In the genomic region with DNA sequence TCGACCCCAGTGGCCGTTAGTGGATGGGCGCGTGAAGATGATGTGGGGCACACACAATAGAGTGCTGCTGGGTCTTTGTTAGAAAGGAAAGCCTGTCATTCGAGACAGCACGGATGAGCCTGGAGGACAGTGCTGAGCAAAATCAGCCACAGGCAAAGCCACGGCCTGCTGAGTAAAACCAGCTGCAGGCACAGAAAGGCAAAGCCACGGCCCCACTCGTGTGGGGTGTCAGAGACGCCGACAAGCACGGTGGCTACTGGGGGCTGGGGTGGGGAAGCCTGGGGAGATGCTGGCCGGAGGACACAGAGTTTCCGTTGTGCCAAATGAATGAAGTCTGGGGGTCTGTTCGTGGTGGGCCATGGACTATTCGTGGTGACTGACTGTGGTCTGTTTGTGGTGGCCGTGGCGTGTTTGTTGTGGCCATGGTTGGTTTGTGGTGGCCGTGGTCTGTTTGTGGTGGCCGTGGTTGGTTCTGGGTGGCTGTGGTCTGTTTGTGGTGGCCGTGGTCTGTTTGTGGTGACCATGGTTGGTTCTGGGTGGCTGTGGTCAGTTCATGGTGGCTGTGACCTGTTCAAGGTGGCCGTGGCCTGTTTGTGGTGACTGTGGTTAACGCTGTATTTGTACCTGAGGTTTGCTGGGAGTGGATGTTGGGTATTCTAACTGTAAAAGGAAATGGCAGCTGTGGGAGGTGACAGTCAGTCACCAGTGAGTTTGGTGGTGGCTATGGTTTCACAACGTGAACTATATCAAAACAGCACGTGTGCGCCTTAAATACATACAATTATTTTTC, we compare ENCODE assay signal across 20 cellular contexts. TPM values are rescaled to one million over a fixed set of nuclear protein-coding genes. Genes with fewer than 3 reads are reported as not detected.
DNase-seq lines count a peak whose midpoint lies in the region; ATAC-seq, FAIRE-seq and TF ChIP-seq lines count a peak whose summit lies in the region.
"Had no signal": no experiment of that assay in that cellular context is flagged by ENCODE, and none has a peak within 500 bp of the region (broad histone marks: within the 10 kb centered on the region; RNA-seq: fewer than 3 reads in every experiment).

No MANE protein-coding gene starts in this region.

- H2BK120ac ChIP-seq in H1 (replicated peaks; ENCODE audit: low read depth, low read length) = no peak overlapping the region

- peaks cover 33 to 78% (median 71%) of the 10 kb centered on the region in 10 experiments for H3K4me1 ChIP-seq in BLaER1 treated with 17β-estradiol and CSF1 and Interleukin-3, amounts not matched to agents 10 nM and 100 nM
- H3K4me1 ChIP-seq in CD8-positive, alpha-beta T cell (ENCODE audit: insufficient read depth, low read length) = peaks cover 13% of the 10 kb centered on the region
- H3K4me1 ChIP-seq in H1 (replicated peaks in 1 of 4; ENCODE audit: control insufficient read depth in 3 of 4, insufficient read depth in 4 of 4, low read length in 3 of 4) (peaks cover 0 to 4% (median 1%) of the 10 kb centered on the region in 4 experiments; a peak in 1 of 7 replicates), heart left ventricle (peaks cover 8 to 42% (median 28%) of the 10 kb centered on the region in 12 donors), right atrium auricular region (peaks cover 0 to 32% of the 10 kb centered on the region in 2 donors)

- peaks cover 1% of the 10 kb centered on the region for H3K36me3 Mint-ChIP-seq in CD8-positive, alpha-beta T cell
- no peaks in the 10 kb centered on the region for H3K36me3 Mint-ChIP-seq in activated CD4-positive, alpha-beta memory T cell treated with anti-CD3 and anti-CD28 coated beads, Interleukin-2, amount 10 ng/mL, durations not matched to agents 7 days and 5 days (ENCODE audit: low read depth)
- peaks cover 4% of the 10 kb centered on the region for H3K36me3 Mint-ChIP-seq in type B pancreatic cell

- 91% methylated on average over 26 of the region's 26 CpGs; no CpG with 5 or more reads in 1 of the 2 experiments for WGBS in H1 (ENCODE audit: extremely low coverage in 1 of 2, insufficient coverage in 1 of 2, insufficient read length in 1 of 2, insufficient replicate concordance in 2 of 2, low coverage in 1 of 2, low lambda C conversion rate in 2 of 2, missing lambda C conversion rate in 1 of 2), 2 experiments
- 84 to 95% (median 89%) methylated on average over 26 of the region's 26 CpGs for WGBS in heart left ventricle, 4 donors

- no peak overlapping the region for H4K5ac ChIP-seq in H1 (ENCODE audit: insufficient read length, low read depth, low read length)

- H4K20me1 ChIP-seq in BLaER1 treated with 17β-estradiol and CSF1 and Interleukin-3, amounts not matched to agents 10 nM and 100 nM = peaks cover 0 to 60% (median 13%) of the 10 kb centered on the region in 11 experiments; a peak in 11 of 22 replicates
- H4K20me1 ChIP-seq in H1 (replicated peaks in 1 of 2; ENCODE audit: control insufficient read depth in 1 of 2, insufficient read depth in 2 of 2, low read length in 2 of 2) = peaks cover 2% of the 10 kb centered on the region in 2 experiments

- POLR2A ChIA-PET in CD8-positive, alpha-beta T cell (lab: Charles Lee) = no interaction called here
- POLR2A ChIA-PET in activated CD4-positive, alpha-beta memory T cell treated with anti-CD3 and anti-CD28 coated beads, Interleukin-2, amount 10 ng/mL, durations not matched to agents 7 days and 5 days (lab: Charles Lee) = no interaction called here
- POLR2A ChIA-PET in H1 (lab: Charles Lee; ENCODE audit: partially characterized antibody) = no interaction called here

- no peak overlapping the region for H2BK15ac ChIP-seq in H1 (ENCODE audit: low read length)

- no peak for TF ChIP-seq EP300 in H1 (IDR thresholded peaks at IDR 0.05; ENCODE audit: borderline replicate concordance in 1 of 2, low read depth in 2 of 2, low read length in 2 of 2)

- H3K18ac ChIP-seq in H1 (ENCODE audit: extremely low read depth, low read length) = no peak overlapping the region

- H4K8ac ChIP-seq in H1 (ENCODE audit: extremely low read depth, insufficient read depth, low read length) = peak overlapping the region; percentile 12; the same call in 1 of the 2 replicates

- H3K14ac ChIP-seq in H1 (ENCODE audit: insufficient read length) = no peak overlapping the region

- no peaks in the 10 kb centered on the region for H3K27me3 Mint-ChIP-seq in CD8-positive, alpha-beta T cell (ENCODE audit: low read depth)
- no peaks in the 10 kb centered on the region for H3K27me3 Mint-ChIP-seq in activated CD4-positive, alpha-beta memory T cell treated with anti-CD3 and anti-CD28 coated beads, Interleukin-2, amount 10 ng/mL, durations not matched to agents 7 days and 5 days
- H3K27me3 Mint-ChIP-seq in type B pancreatic cell = no peaks in the 10 kb centered on the region
- H3K27me3 Mint-ChIP-seq: B cell had no signal

- no peak overlapping the region for H3K56ac ChIP-seq in H1 (replicated peaks; ENCODE audit: insufficient read length, low read depth, low read length)

- DNase-seq in CD8-positive, alpha-beta T cell = peak in 1 of 7 experiments; percentile 53
- DNase-seq in activated CD4-positive, alpha-beta memory T cell treated with anti-CD3 and anti-CD28 coated beads, Interleukin-2, amount 10 ng/mL, durations not matched to agents 7 days and 5 days = peak; percentile 20
- DNase-seq in H1 (ENCODE audit: low read depth in 1 of 2, low spot score in 2 of 2) (no peak), heart left ventricle (no peak), type B pancreatic cell (ENCODE audit: extremely low spot score, unreplicated experiment) (no peak), right atrium auricular region (ENCODE audit: low spot score) (no peak)
- DNase-seq: cortex of kidney, DMS53, esophagus squamous epithelium, mesenchymal stem cell, NCI-H1694, NCI-H510A, SJCRH30, thyroid gland had no signal

- FAIRE-seq in H1 (lab: Jason Lieb, UNC) = no peak
- FAIRE-seq: kidney had no signal

- H3K27me3 ChIP-seq in BLaER1 treated with 17β-estradiol and CSF1 and Interleukin-3, amounts not matched to agents 10 nM and 100 nM = peaks cover 31 to 93% (median 78%) of the 10 kb centered on the region in 11 experiments
- no peaks in the 10 kb centered on the region for H3K27me3 ChIP-seq in CD8-positive, alpha-beta T cell (ENCODE audit: insufficient read depth, low read length)
- H3K27me3 ChIP-seq in H1 (replicated peaks in 1 of 4; ENCODE audit: control insufficient read depth in 3 of 4, extremely low read depth in 1 of 4, insufficient read depth in 3 of 4, low read length in 3 of 4) (no peaks in the 10 kb centered on the region), heart left ventricle (peaks cover 0 to 13% (median 0%) of the 10 kb centered on the region in 9 donors), right atrium auricular region (no peaks in the 10 kb centered on the region)
- H3K27me3 ChIP-seq: SJCRH30, thyroid gland had no signal

- H3K4me2 ChIP-seq in BLaER1 treated with 17β-estradiol and CSF1 and Interleukin-3, amounts not matched to agents 10 nM and 100 nM = peak overlapping the region; percentile 33 to 91 (median 79); a peak in 20 of 22 replicates
- H3K4me2 ChIP-seq in H1 (ENCODE audit: insufficient read depth in 1 of 2, low read depth in 2 of 2, low read length in 2 of 2) = no peak overlapping the region
- H3K4me2 ChIP-seq: KMS-11 had no signal

- no peaks in the 10 kb centered on the region for H3K9me3 Mint-ChIP-seq in CD8-positive, alpha-beta T cell
- H3K9me3 Mint-ChIP-seq in activated CD4-positive, alpha-beta memory T cell treated with anti-CD3 and anti-CD28 coated beads, Interleukin-2, amount 10 ng/mL, durations not matched to agents 7 days and 5 days = peaks cover 5% of the 10 kb centered on the region
- no peaks in the 10 kb centered on the region for H3K9me3 Mint-ChIP-seq in type B pancreatic cell

- no peak overlapping the region for H2BK5ac ChIP-seq in H1 (ENCODE audit: low read depth, low read length)

- TF ChIP-seq POLR2A in H1 (IDR thresholded peaks at IDR 0.05; ENCODE audit: control extremely low read depth in 1 of 2, low read depth in 2 of 2, low read length in 2 of 2) (no peak), heart left ventricle (IDR thresholded peaks at IDR 0.05) (no peak)

- no peak overlapping the region for H2AK5ac ChIP-seq in H1 (ENCODE audit: low read depth, low read length)

- H3K36me3 ChIP-seq in BLaER1 treated with 17β-estradiol and CSF1 and Interleukin-3, amounts not matched to agents 10 nM and 100 nM = no peaks in the 10 kb centered on the region
- no peaks in the 10 kb centered on the region for H3K36me3 ChIP-seq in CD8-positive, alpha-beta T cell (ENCODE audit: insufficient read depth, low read length)
- H3K36me3 ChIP-seq in H1 (ENCODE audit: control insufficient read depth in 2 of 4, insufficient read depth in 4 of 4, low read length in 3 of 4) (no peaks in the 10 kb centered on the region), heart left ventricle (peaks cover 0 to 14% (median 3%) of the 10 kb centered on the region in 9 donors), right atrium auricular region (no peaks in the 10 kb centered on the region)
- H3K36me3 ChIP-seq: SJCRH30, thyroid gland had no signal

- intact Hi-C loops in CD8-positive, alpha-beta T cell (cut with DNase I, micrococcal nuclease) = no loop called here
- intact Hi-C loops in heart left ventricle (cut with DNase I) = loop anchor here in 1 of 10 donors (10.0 kb wide), 1 partner anchor 60 kb away; no protein-coding TSS in a partner anchor

- H3K4ac ChIP-seq in H1 (replicated peaks; ENCODE audit: insufficient read length, low read depth, low read length) = no peak overlapping the region

- TF ChIP-seq CTCF in CD8-positive, alpha-beta T cell (IDR thresholded peaks at IDR 0.05) = no peak
- no peak for TF ChIP-seq CTCF in H1 (IDR thresholded peaks at IDR 0.05; ENCODE audit: control extremely low read depth in 1 of 3, insufficient read depth in 1 of 3, low read depth in 1 of 3, low read length in 3 of 3)
- no peak for TF ChIP-seq CTCF in heart left ventricle (IDR thresholded peaks at IDR 0.05)
- TF ChIP-seq CTCF in type B pancreatic cell (conservative IDR thresholded peaks at IDR 0.05) = no peak
- no peak for TF ChIP-seq CTCF in right atrium auricular region (IDR thresholded peaks at IDR 0.05)

- peak overlapping the region; percentile 26 for H3K4me3 Mint-ChIP-seq in CD8-positive, alpha-beta T cell
- H3K4me3 Mint-ChIP-seq in activated CD4-positive, alpha-beta memory T cell treated with anti-CD3 and anti-CD28 coated beads, Interleukin-2, amount 10 ng/mL, durations not matched to agents 7 days and 5 days = peak overlapping the region; percentile 32
- H3K4me3 Mint-ChIP-seq in type B pancreatic cell = no peak overlapping the region
- H3K4me3 Mint-ChIP-seq: B cell had no signal

- H4K91ac ChIP-seq in H1 (replicated peaks; ENCODE audit: insufficient read length, low read length) = no peak overlapping the region

- no peak overlapping the region for H2AFZ ChIP-seq in H1 (ENCODE audit: low read length)

- H3K27ac ChIP-seq in BLaER1 treated with 17β-estradiol and CSF1 and Interleukin-3, amounts not matched to agents 10 nM and 100 nM = peak overlapping the region in 2 of 11 experiments; percentile 27 to 57; a peak in 2 of 22 replicates
- H3K27ac ChIP-seq in CD8-positive, alpha-beta T cell (ENCODE audit: low read depth, low read length) = no peak overlapping the region
- H3K27ac ChIP-seq in H1 (ENCODE audit: low read depth, low read length) (no peak overlapping the region), heart left ventricle (no peak overlapping the region), right atrium auricular region (no peak overlapping the region)
- H3K27ac ChIP-seq: esophagus squamous epithelium, KMS-11, SJCRH30, thyroid gland had no signal

- H3K23ac ChIP-seq in H1 (ENCODE audit: insufficient read length) = no peak overlapping the region

- H3K79me2 ChIP-seq in H1 (ENCODE audit: control insufficient read depth in 1 of 2, insufficient read depth in 2 of 2, low read length in 2 of 2) = no peaks in the 10 kb centered on the region

- peak overlapping the region; percentile 62 for H3K27ac Mint-ChIP-seq in CD8-positive, alpha-beta T cell
- peak overlapping the region; percentile 68 for H3K27ac Mint-ChIP-seq in activated CD4-positive, alpha-beta memory T cell treated with anti-CD3 and anti-CD28 coated beads, Interleukin-2, amount 10 ng/mL, durations not matched to agents 7 days and 5 days
- H3K27ac Mint-ChIP-seq in type B pancreatic cell = no peak overlapping the region
- H3K27ac Mint-ChIP-seq: B cell had no signal

- CTCF ChIA-PET in CD8-positive, alpha-beta T cell (lab: Charles Lee) = no interaction called here
- CTCF ChIA-PET in activated CD4-positive, alpha-beta memory T cell treated with anti-CD3 and anti-CD28 coated beads, Interleukin-2, amount 10 ng/mL, durations not matched to agents 7 days and 5 days (lab: Charles Lee) = no interaction called here
- CTCF ChIA-PET in H1 (lab: Charles Lee; ENCODE audit: partially characterized antibody) = interaction anchor here (0.6 to 2.3 kb wide), 8 partner anchors 11 to 80 kb away, joined by 3 to 8 read pairs (median 4); no protein-coding TSS in a partner anchor

- H3K9me3 ChIP-seq in BLaER1 treated with 17β-estradiol and CSF1 and Interleukin-3, amounts not matched to agents 10 nM and 100 nM (replicated peaks in 1 of 11) = 0 out of 22 replicates have a peak, but pooled peaks cover 0 to 7% (median 0%) of the 10 kb centered on the region in 11 experiments
- H3K9me3 ChIP-seq in CD8-positive, alpha-beta T cell (ENCODE audit: low read length) = no peaks in the 10 kb centered on the region
- H3K9me3 ChIP-seq in H1 (ENCODE audit: insufficient read depth in 2 of 2, low read depth in 1 of 2, low read length in 1 of 2) (no peaks in the 10 kb centered on the region), heart left ventricle (no peaks in the 10 kb centered on the region), right atrium auricular region (no peaks in the 10 kb centered on the region)
- H3K9me3 ChIP-seq: esophagus squamous epithelium, SJCRH30, thyroid gland had no signal

- H2BK12ac ChIP-seq in H1 (ENCODE audit: low read depth, low read length) = no peak overlapping the region

- H3K4me1 Mint-ChIP-seq in CD8-positive, alpha-beta T cell (ENCODE audit: low read depth) = peaks cover 24% of the 10 kb centered on the region
- peaks cover 2% of the 10 kb centered on the region for H3K4me1 Mint-ChIP-seq in activated CD4-positive, alpha-beta memory T cell treated with anti-CD3 and anti-CD28 coated beads, Interleukin-2, amount 10 ng/mL, durations not matched to agents 7 days and 5 days
- H3K4me1 Mint-ChIP-seq in type B pancreatic cell (ENCODE audit: unreplicated experiment) = peaks cover 21% of the 10 kb centered on the region

- H2BK20ac ChIP-seq in H1 (ENCODE audit: low read length) = no peak overlapping the region

- H3K4me3 ChIP-seq in BLaER1 treated with 17β-estradiol and CSF1 and Interleukin-3, amounts not matched to agents 10 nM and 100 nM = no peak overlapping the region
- H3K4me3 ChIP-seq in CD8-positive, alpha-beta T cell (ENCODE audit: low read depth, low read length) = no peak overlapping the region
- H3K4me3 ChIP-seq in H1 (ENCODE audit: extremely low read depth in 1 of 4, insufficient read depth in 2 of 4, low read depth in 3 of 4, low read length in 4 of 4) (no peak overlapping the region), heart left ventricle (no peak overlapping the region), right atrium auricular region (no peak overlapping the region)
- H3K4me3 ChIP-seq: esophagus squamous epithelium, SJCRH30, thyroid gland had no signal

- TF ChIP-seq RAD21 in H1 (IDR thresholded peaks at IDR 0.05 in 1 of 2, conservative IDR thresholded peaks at IDR 0.05 in 1 of 2; ENCODE audit: low read depth in 2 of 2, low read length in 2 of 2) = no peak

- H3K79me1 ChIP-seq in H1 (ENCODE audit: low read depth, low read length) = peaks cover 3% of the 10 kb centered on the region; the same call in 1 of the 2 replicates

- 0 out of 22 replicates have a peak overlapping the region, but pooled peaks of 1 of the 11 experiments have one; percentile 2 for H3K9ac ChIP-seq in BLaER1 treated with 17β-estradiol and CSF1 and Interleukin-3, amounts not matched to agents 10 nM and 100 nM
- no peak overlapping the region for H3K9ac ChIP-seq in H1 (replicated peaks in 1 of 4; ENCODE audit: extremely low read depth in 1 of 4, low read depth in 3 of 4, low read length in 3 of 4)
- H3K9ac ChIP-seq: KMS-11 had no signal

- no peaks in the 10 kb centered on the region for H3K23me2 ChIP-seq in H1 (ENCODE audit: low read depth, low read length)

- peak; percentile 29 for ATAC-seq in CD8-positive, alpha-beta T cell
- ATAC-seq in heart left ventricle (no peak), HG03457 (IDR thresholded peaks at IDR 0.05; ENCODE audit: unreplicated experiment) (no peak)
- ATAC-seq: sciatic nerve had no signal

RNA-seq across cellular contexts. Expression of a gene that starts 36.3 kb away (rescaled TPM):
- 10 to 100 TPM; 13.7 to 15.0 TPM for total RNA-seq in CD8-positive, alpha-beta T cell
- under 1 TPM; 0.33 to 0.86 TPM for total RNA-seq in activated CD4-positive, alpha-beta memory T cell treated with anti-CD3 and anti-CD28 coated beads, Interleukin-2, amount 10 ng/mL, durations not matched to agents 7 days and 5 days
- 22.9 and 24.4 TPM in 2 replicates for total RNA-seq in H1 (2021; fragmentation: NEBNext Ultra II Directional; extraction: Animal tissue kit (Norgen Biotek cat#: 25700))
- polyA plus RNA-seq in H1 (2011; rRNA removed) (10.1 and 15.9 TPM in 2 replicates), heart left ventricle (10 to 100 TPM; 37.7 to 40.0 TPM)
- 13.8 TPM for polyA plus RNA-seq in H1 (2011; cell fraction: cytosol; rRNA removed)
- 82.6 TPM for polyA plus RNA-seq in H1 (2011; cell fraction: nucleus; rRNA removed)
- polyA plus RNA-seq in H1 (2012, experiment 1 of 2) = 16.2 to 22.1 TPM (median 19.9 TPM) in 4 replicates
- polyA plus RNA-seq in H1 (2012, experiment 2 of 2) = 10.5 TPM
- 10.9 TPM for polyA plus RNA-seq in H1 (2013, experiment 1 of 2)
- polyA plus RNA-seq in H1 (2013, experiment 2 of 2) = 11.8 TPM
- polyA minus RNA-seq in H1 (2011; rRNA and poly(A)+ RNA removed) = 16.6 and 19.1 TPM in 2 replicates
- polyA minus RNA-seq in H1 (2011; cell fraction: cytosol; rRNA and poly(A)+ RNA removed) = 18.4 TPM
- polyA minus RNA-seq in H1 (2011; cell fraction: nucleus; rRNA and poly(A)+ RNA removed) = 40.8 TPM
- total RNA-seq in heart left ventricle (10 to 100 TPM; 26.0 to 61.0 (median 43.6) TPM), type B pancreatic cell (ENCODE audit: low replicate concordance) (37.3 and 46.9 TPM in 2 replicates), right atrium auricular region (10 to 100 TPM; 17.1 to 21.6 TPM)

Comparison
In these comparisons a context has a peak if more than half of its experiments do, and no peak if none do; other contexts are left out.
1. H3K4me2 ChIP-seq: peak in BLaER1 treated with 17β-estradiol and CSF1 and Interleukin-3, amounts not matched to agents 10 nM and 100 nM (11 of 11); none in H1 (0 of 2).
2. RNA of a gene that starts 36.3 kb away (total RNA-seq): 37.3 to 46.9 TPM in type B pancreatic cell, 26.0 to 61.0 TPM in heart left ventricle, 22.9 to 24.4 TPM in H1, 17.1 to 21.6 TPM in right atrium auricular region and 13.7 to 15.0 TPM in CD8-positive, alpha-beta T cell; 0.33 to 0.86 TPM in activated CD4-positive, alpha-beta memory T cell treated with anti-CD3 and anti-CD28 coated beads, Interleukin-2, amount 10 ng/mL, durations not matched to agents 7 days and 5 days; every median in the first group is over 4 times any median in the second.